Comparison of ENCODE assay signal across 1 cellular context in the genomic region with DNA sequence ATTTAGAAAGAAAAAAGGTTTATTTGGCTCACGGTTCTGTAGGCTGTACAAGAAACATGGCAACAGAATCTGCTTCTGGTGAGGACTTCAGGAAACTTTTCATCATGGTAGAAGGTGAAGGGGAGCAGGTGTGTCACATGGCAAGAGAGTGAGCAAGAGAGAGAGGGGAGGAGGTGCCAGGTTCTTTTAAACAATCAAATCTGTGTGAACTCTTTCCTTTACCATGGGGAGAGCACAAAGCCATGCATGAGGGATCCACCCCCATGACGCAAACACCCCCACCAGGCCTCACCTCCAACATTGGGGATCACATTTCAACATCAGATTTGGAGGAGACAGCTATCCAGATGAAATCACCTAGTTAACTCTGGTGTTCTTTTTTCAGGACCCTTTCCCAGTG.
TF ChIP-seq lines count a peak whose summit lies in the region.

No MANE protein-coding gene starts in this region.

TF ChIP-seq in HepG2, 621 proteins besides CTCF, POLR2A, EP300 and RAD21 (continued from another document):
- TF ChIP-seq, protein P1, sequence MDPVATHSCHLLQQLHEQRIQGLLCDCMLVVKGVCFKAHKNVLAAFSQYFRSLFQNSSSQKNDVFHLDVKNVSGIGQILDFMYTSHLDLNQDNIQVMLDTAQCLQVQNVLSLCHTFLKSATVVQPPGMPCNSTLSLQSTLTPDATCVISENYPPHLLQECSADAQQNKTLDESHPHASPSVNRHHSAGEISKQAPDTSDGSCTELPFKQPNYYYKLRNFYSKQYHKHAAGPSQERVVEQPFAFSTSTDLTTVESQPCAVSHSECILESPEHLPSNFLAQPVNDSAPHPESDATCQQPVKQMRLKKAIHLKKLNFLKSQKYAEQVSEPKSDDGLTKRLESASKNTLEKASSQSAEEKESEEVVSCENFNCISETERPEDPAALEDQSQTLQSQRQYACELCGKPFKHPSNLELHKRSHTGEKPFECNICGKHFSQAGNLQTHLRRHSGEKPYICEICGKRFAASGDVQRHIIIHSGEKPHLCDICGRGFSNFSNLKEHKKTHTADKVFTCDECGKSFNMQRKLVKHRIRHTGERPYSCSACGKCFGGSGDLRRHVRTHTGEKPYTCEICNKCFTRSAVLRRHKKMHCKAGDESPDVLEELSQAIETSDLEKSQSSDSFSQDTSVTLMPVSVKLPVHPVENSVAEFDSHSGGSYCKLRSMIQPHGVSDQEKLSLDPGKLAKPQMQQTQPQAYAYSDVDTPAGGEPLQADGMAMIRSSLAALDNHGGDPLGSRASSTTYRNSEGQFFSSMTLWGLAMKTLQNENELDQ (CRISPR knock-in tag; IDR thresholded peaks at IDR 0.05; ENCODE audit: borderline replicate concordance) = no peak
- TF ChIP-seq ZNF557 (CRISPR knock-in tag; IDR thresholded peaks at IDR 0.05) (no peak), ONECUT2 (CRISPR knock-in tag; IDR thresholded peaks at IDR 0.05) (no peak)
